Comparison of ENCODE assay signal across 7 cellular contexts in genomic region chr14:73026845-73027542, GRCh38. TPM values are rescaled to one million over a fixed set of nuclear protein-coding genes. Genes with fewer than 3 reads are reported as not detected.
DNase-seq lines count a peak whose midpoint lies in the region; ATAC-seq, FAIRE-seq and TF ChIP-seq lines count a peak whose summit lies in the region.

A gene with protein sequence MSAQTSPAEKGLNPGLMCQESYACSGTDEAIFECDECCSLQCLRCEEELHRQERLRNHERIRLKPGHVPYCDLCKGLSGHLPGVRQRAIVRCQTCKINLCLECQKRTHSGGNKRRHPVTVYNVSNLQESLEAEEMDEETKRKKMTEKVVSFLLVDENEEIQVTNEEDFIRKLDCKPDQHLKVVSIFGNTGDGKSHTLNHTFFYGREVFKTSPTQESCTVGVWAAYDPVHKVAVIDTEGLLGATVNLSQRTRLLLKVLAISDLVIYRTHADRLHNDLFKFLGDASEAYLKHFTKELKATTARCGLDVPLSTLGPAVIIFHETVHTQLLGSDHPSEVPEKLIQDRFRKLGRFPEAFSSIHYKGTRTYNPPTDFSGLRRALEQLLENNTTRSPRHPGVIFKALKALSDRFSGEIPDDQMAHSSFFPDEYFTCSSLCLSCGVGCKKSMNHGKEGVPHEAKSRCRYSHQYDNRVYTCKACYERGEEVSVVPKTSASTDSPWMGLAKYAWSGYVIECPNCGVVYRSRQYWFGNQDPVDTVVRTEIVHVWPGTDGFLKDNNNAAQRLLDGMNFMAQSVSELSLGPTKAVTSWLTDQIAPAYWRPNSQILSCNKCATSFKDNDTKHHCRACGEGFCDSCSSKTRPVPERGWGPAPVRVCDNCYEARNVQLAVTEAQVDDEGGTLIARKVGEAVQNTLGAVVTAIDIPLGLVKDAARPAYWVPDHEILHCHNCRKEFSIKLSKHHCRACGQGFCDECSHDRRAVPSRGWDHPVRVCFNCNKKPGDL (minus strand): TSS chr14:73027106. CDS start chr14:73024508, 2,598 bp downstream.

- peak within 1 kb of the TSS; percentile 67 for H3K27ac ChIP-seq in brain microvascular endothelial cell
- H3K27ac ChIP-seq in sigmoid colon: peak within 1 kb of the TSS; percentile 89 to 96 (median 94)

- in situ Hi-C loops in brain microvascular endothelial cell (cut with HindIII; ENCODE audit: low pct_ligation_motif_present, low sequenced_read_pairs): no loop called here

- peak within 1 kb of the TSS; percentile 82 for H3K4me3 ChIP-seq in brain microvascular endothelial cell (ENCODE audit: low read depth, low read length)
- H3K4me3 ChIP-seq in sigmoid colon: peak within 1 kb of the TSS; percentile 69 to 91 (median 82)

- TF ChIP-seq CTCF in brain microvascular endothelial cell (IDR thresholded peaks at IDR 0.05; ENCODE audit: low read depth, low read length, missing control alignments) (no peak), sigmoid colon (IDR thresholded peaks at IDR 0.05) (no peak)

- peak; percentile 97 for FAIRE-seq in TTC549 (lab: Jason Lieb, UNC)

- H3K27me3 ChIP-seq in brain microvascular endothelial cell (replicated peaks): no peaks in the 10 kb centered on the region
- no peaks in the 10 kb centered on the region for H3K27me3 ChIP-seq in sigmoid colon

- no peaks in the 10 kb centered on the region for H3K9me3 ChIP-seq in sigmoid colon

- DNase-seq in NCI-H2107 treated with DMSO at 0.1 percent for 48 hours (lab: John Stamatoyannopoulos, UW; ENCODE audit: unreplicated experiment) (peak; percentile 99), brain microvascular endothelial cell (peak; percentile 99), iPS DF 4.7 (ENCODE audit: extremely low read depth, low spot score) (peak; percentile 95), sigmoid colon (peak; percentile 98)

- intact Hi-C loops in sigmoid colon (cut with DNase I): loop anchor here (1.0 kb wide), 1 partner anchor 31 kb away; the partner anchor contains the start of gene RBM25

- peaks cover 14% of the 10 kb centered on the region for H3K36me3 ChIP-seq in brain microvascular endothelial cell (replicated peaks)
- peaks cover 10 to 22% (median 12%) of the 10 kb centered on the region in 4 donors for H3K36me3 ChIP-seq in sigmoid colon

- ATAC-seq in GM18520 (IDR thresholded peaks at IDR 0.05; ENCODE audit: unreplicated experiment) (peak; percentile 94), HG03064 (IDR thresholded peaks at IDR 0.05; ENCODE audit: low read depth, unreplicated experiment) (peak; percentile 97)

- 1% methylated on average over 42 of the region's 42 CpGs for WGBS in sigmoid colon, 2 donors

- TF ChIP-seq POLR2A in sigmoid colon (IDR thresholded peaks at IDR 0.05): peak; percentile 64 to 84

- no peak for TF ChIP-seq EP300 in sigmoid colon (IDR thresholded peaks at IDR 0.05)

- peaks cover 0 to 36% (median 34%) of the 10 kb centered on the region in 4 donors for H3K4me1 ChIP-seq in sigmoid colon

RNA-seq across cellular contexts. Expression of the gene that starts here (rescaled TPM):
- 10 to 100 TPM; 15.5 to 27.7 (median 21.2) TPM for total RNA-seq in sigmoid colon
- 1 to 10 TPM; 6.6 to 9.0 (median 8.3) TPM for polyA plus RNA-seq in sigmoid colon

Comparison
In these comparisons a context has a peak if more than half of its experiments do, and no peak if none do; other contexts are left out.
1. Peak in every context shown above with its lines: DNase-seq, ATAC-seq, H3K4me3 ChIP-seq and H3K27ac ChIP-seq.